ENCODE assay signal across 18 cellular contexts in genomic region chr2:71879509-71880184, GRCh38.
"Had no signal": no experiment of that assay in that cellular context is flagged by ENCODE, and none has a peak within 500 bp of the region (broad histone marks: within the 10 kb centered on the region; RNA-seq: fewer than 3 reads in every experiment).

No MANE protein-coding gene starts in this region.

- H3K9me3 ChIP-seq: adrenal gland, lower lobe of right lung, mucosa of descending colon, prostate gland had no signal

- H3K36me3 ChIP-seq: adrenal gland, lower lobe of right lung, prostate gland had no signal

- H3K4me3 Mint-ChIP-seq: activated CD4-positive, alpha-beta T cell treated with anti-CD3 and anti-CD28 coated beads, Interleukin-2, amount 10 ng/mL, durations not matched to agents 7 days and 5 days; activated T-helper 17 cell treated with anti-CD3 and anti-CD28 coated beads, Interleukin-2, amount 50 U/mL, for 72 hours; central memory CD8-positive, alpha-beta T cell; effector memory CD8-positive, alpha-beta T cell; natural killer cell; stimulated activated naive CD8-positive, alpha-beta T cell treated with anti-CD3 and anti-CD28 coated beads, Interleukin-15, Interleukin-2, amounts not matched to agents 100 ng/mL and 50 ng/mL, for 24 hours had no signal

- H3K27ac Mint-ChIP-seq: activated CD4-positive, alpha-beta T cell treated with anti-CD3 and anti-CD28 coated beads, Interleukin-2, amount 10 ng/mL, durations not matched to agents 7 days and 5 days; activated T-helper 17 cell treated with anti-CD3 and anti-CD28 coated beads, Interleukin-2, amount 50 U/mL, for 72 hours; effector memory CD8-positive, alpha-beta T cell; natural killer cell; stimulated activated naive CD8-positive, alpha-beta T cell treated with anti-CD3 and anti-CD28 coated beads, Interleukin-15, Interleukin-2, amounts not matched to agents 100 ng/mL and 50 ng/mL, for 24 hours had no signal

- H3K4me1 ChIP-seq: prostate gland had no signal

- H3K27ac ChIP-seq: lower lobe of right lung, prostate gland had no signal

- H3K36me3 Mint-ChIP-seq: natural killer cell had no signal

- H3K27me3 Mint-ChIP-seq: activated CD4-positive, alpha-beta T cell treated with anti-CD3 and anti-CD28 coated beads, Interleukin-2, amount 10 ng/mL, durations not matched to agents 7 days and 5 days had no signal

- H3K27me3 ChIP-seq: adrenal gland had no signal

- DNase-seq: activated CD4-positive, alpha-beta T cell treated with anti-CD3 and anti-CD28 coated beads, Interleukin-2, amount 10 ng/mL, durations not matched to agents 7 days and 5 days; activated CD4-positive, CD25-positive, alpha-beta regulatory T cell; activated naive CD4-positive, alpha-beta T cell treated with anti-CD3 and anti-CD28 coated beads, Interleukin-2, amount 50 U/mL, for 16 hours; activated T-cell treated with anti-CD3 and anti-CD28 coated beads for 4 hours; effector memory CD8-positive, alpha-beta T cell; hypothalamus; lower lobe of right lung; mucosa of descending colon; natural killer cell; nucleus accumbens; stimulated activated CD4-positive, alpha-beta T cell treated with anti-CD3 and anti-CD28 coated beads, Interleukin-15, amount 100 ng/mL, for 24 hours; stimulated activated CD4-positive, alpha-beta T cell treated with anti-CD3 and anti-CD28 coated beads, Interleukin-4, amount 100 ng/mL, for 24 hours; T-helper 2 cell had no signal

- H3K4me1 Mint-ChIP-seq: activated CD4-positive, alpha-beta T cell treated with anti-CD3 and anti-CD28 coated beads, Interleukin-2, amount 10 ng/mL, durations not matched to agents 7 days and 5 days; activated T-helper 17 cell treated with anti-CD3 and anti-CD28 coated beads, Interleukin-2, amount 50 U/mL, for 72 hours; central memory CD8-positive, alpha-beta T cell had no signal

- H3K4me3 ChIP-seq: adrenal gland, lower lobe of right lung, mucosa of descending colon, prostate gland had no signal

- H3K9me3 Mint-ChIP-seq: activated CD4-positive, alpha-beta T cell treated with anti-CD3 and anti-CD28 coated beads, Interleukin-2, amount 10 ng/mL, durations not matched to agents 7 days and 5 days; activated T-helper 17 cell treated with anti-CD3 and anti-CD28 coated beads, Interleukin-2, amount 50 U/mL, for 72 hours; central memory CD8-positive, alpha-beta T cell; effector memory CD8-positive, alpha-beta T cell; natural killer cell; stimulated activated naive CD8-positive, alpha-beta T cell treated with anti-CD3 and anti-CD28 coated beads, Interleukin-15, Interleukin-2, amounts not matched to agents 100 ng/mL and 50 ng/mL, for 24 hours had no signal
